In the genomic region with DNA sequence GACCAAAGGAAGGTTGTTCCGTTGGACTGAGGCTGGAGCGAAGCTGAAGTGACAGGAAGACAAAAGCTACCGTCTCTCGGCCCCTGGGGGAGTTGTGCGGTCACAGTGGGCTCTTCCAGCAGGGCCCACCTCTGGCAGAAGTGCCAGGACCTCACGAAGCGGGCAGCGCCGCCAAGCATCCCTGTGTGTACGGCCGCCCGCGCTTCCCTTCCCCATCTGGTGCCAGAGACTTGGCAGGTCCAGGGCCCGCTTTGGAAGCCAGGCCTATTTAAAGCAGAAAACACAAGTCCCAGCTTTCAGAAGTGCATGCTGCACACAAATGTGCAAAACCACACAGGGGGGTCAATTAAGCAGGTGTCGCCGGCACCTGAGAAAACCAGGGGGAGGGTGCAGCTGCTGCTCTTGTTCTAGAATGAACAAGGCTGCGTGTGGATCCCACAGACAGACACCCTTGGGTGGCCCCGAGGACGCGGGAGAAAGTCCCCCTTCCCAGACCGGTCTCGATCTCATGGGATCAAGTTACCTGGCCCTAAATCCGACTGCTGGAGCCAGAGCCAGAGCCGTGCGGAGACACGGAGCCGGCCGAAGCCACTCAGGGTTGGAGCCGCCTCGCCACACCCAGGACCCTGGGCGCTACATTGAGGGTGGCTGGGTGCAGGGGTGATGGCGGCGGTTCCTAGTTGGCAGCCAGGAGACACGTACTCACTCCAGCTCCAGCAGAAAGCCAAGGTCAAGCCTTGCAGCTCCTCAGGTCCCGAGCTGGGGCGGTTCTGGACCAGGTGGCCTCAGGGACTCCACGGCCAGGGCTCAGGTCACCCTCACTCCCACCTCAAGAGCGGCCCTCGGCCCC, we compare ENCODE assay signal across 13 cellular contexts. TPM values are rescaled to one million over a fixed set of nuclear protein-coding genes. Genes with fewer than 3 reads are reported as not detected.
A peak's percentile ranks its signal among the peaks of the same experiment; 100 is the strongest.
DNase-seq lines count a peak whose midpoint lies in the region; ATAC-seq and TF ChIP-seq lines count a peak whose summit lies in the region.
"Had no signal": no experiment of that assay in that cellular context is flagged by ENCODE, and none has a peak within 500 bp of the region (broad histone marks: within the 10 kb centered on the region; RNA-seq: fewer than 3 reads in every experiment).

No MANE protein-coding gene starts in this region.

- TF ChIP-seq CTCF in chondrocyte (IDR thresholded peaks at IDR 0.05) (no peak), tibial artery (IDR thresholded peaks at IDR 0.05) (no peak), osteoblast (IDR thresholded peaks at IDR 0.05; ENCODE audit: extremely low read depth, low read depth, low read length) (no peak)

- no peaks in the 10 kb centered on the region for H3K36me3 ChIP-seq in tibial artery
- no peaks in the 10 kb centered on the region for H3K36me3 ChIP-seq in osteoblast (ENCODE audit: insufficient read depth, low read length)

- H3K27me3 ChIP-seq in tibial artery: peaks cover 0 to 22% of the 10 kb centered on the region in 2 donors
- no peaks in the 10 kb centered on the region for H3K27me3 ChIP-seq in osteoblast (ENCODE audit: insufficient read depth, low read length)

- DNase-seq in NCI-H2107 (lab: John Stamatoyannopoulos, UW) (peak; percentile 13), chondrocyte (ENCODE audit: low spot score) (peak; percentile 88), middle frontal gyrus (ENCODE audit: extremely low spot score, low spot score) (peak; percentile 4), tibial artery (peak; percentile 19 to 53), DMS53 treated with DMSO at 0.1 percent for 48 hours (lab: John Stamatoyannopoulos, UW; ENCODE audit: unreplicated experiment) (no peak), osteoblast (ENCODE audit: insufficient read length, low spot score, missing footprints) (no peak)
- DNase-seq: NCI-H1092, NCI-H1694, NCI-H446 treated with DMSO at 0.1 percent for 48 hours, SHP77 treated with DMSO at 0.1 percent for 48 hours had no signal

- peaks cover 3% of the 10 kb centered on the region for H3K27me3 Mint-ChIP-seq in chondrocyte (ENCODE audit: low read depth)

- no peak overlapping the region for H3K4me2 ChIP-seq in osteoblast (ENCODE audit: insufficient read depth, low read length)

- H3K4me1 Mint-ChIP-seq in chondrocyte (ENCODE audit: low read depth): no peaks in the 10 kb centered on the region

- H3K27ac ChIP-seq in tibial artery: no peak overlapping the region
- no peak overlapping the region for H3K27ac ChIP-seq in osteoblast (ENCODE audit: low read depth, low read length)
- H3K27ac ChIP-seq: HL-60 had no signal

- no peak overlapping the region for H3K4me3 ChIP-seq in tibial artery
- H3K4me3 ChIP-seq in osteoblast (ENCODE audit: insufficient read depth, low read length): no peak overlapping the region
- H3K4me3 ChIP-seq: K562 had no signal

- no peak for ATAC-seq in HG03520 (IDR thresholded peaks at IDR 0.05; ENCODE audit: unreplicated experiment)
- ATAC-seq: K562 had no signal

- H3K79me2 ChIP-seq in osteoblast (ENCODE audit: insufficient read depth, low read length): no peaks in the 10 kb centered on the region

- H3K9me3 ChIP-seq in tibial artery: no peaks in the 10 kb centered on the region
- H3K9me3 ChIP-seq in osteoblast (ENCODE audit: low read depth, low read length): peaks cover 2% of the 10 kb centered on the region

- intact Hi-C loops in tibial artery (cut with DNase I; ENCODE audit: low total_unique reads): no loop called here

- no peaks in the 10 kb centered on the region for H4K20me1 ChIP-seq in osteoblast (ENCODE audit: insufficient read depth, low read length)

- no peak overlapping the region for H3K4me3 Mint-ChIP-seq in chondrocyte (ENCODE audit: unreplicated experiment)

- no peaks in the 10 kb centered on the region for H3K36me3 Mint-ChIP-seq in chondrocyte (ENCODE audit: low read depth)

- no peaks in the 10 kb centered on the region for H3K9me3 Mint-ChIP-seq in chondrocyte (ENCODE audit: low read depth)

- H2AFZ ChIP-seq in osteoblast (ENCODE audit: low read length): no peak overlapping the region

- H3K4me1 ChIP-seq in tibial artery (no peaks in the 10 kb centered on the region), osteoblast (ENCODE audit: insufficient read depth, low read length) (no peaks in the 10 kb centered on the region)

- no peak overlapping the region for H3K27ac Mint-ChIP-seq in chondrocyte (ENCODE audit: unreplicated experiment)

RNA-seq across cellular contexts. Expression of a gene that starts 51.8 kb away (rescaled TPM):
- total RNA-seq in chondrocyte (24.3 to 27.5 TPM (median 25.1 TPM) in 3 replicates), osteoblast (23.9 and 30.1 TPM in 2 replicates)

Comparison
In these comparisons a context has a peak if more than half of its experiments do, and no peak if none do; other contexts are left out.
1. DNase-seq: peak in NCI-H2107 (single experiment), chondrocyte (single experiment), middle frontal gyrus (single experiment) and tibial artery (2 of 2); none in DMS53 treated with DMSO at 0.1 percent for 48 hours (single experiment) and osteoblast (single experiment).